In the genomic region with DNA sequence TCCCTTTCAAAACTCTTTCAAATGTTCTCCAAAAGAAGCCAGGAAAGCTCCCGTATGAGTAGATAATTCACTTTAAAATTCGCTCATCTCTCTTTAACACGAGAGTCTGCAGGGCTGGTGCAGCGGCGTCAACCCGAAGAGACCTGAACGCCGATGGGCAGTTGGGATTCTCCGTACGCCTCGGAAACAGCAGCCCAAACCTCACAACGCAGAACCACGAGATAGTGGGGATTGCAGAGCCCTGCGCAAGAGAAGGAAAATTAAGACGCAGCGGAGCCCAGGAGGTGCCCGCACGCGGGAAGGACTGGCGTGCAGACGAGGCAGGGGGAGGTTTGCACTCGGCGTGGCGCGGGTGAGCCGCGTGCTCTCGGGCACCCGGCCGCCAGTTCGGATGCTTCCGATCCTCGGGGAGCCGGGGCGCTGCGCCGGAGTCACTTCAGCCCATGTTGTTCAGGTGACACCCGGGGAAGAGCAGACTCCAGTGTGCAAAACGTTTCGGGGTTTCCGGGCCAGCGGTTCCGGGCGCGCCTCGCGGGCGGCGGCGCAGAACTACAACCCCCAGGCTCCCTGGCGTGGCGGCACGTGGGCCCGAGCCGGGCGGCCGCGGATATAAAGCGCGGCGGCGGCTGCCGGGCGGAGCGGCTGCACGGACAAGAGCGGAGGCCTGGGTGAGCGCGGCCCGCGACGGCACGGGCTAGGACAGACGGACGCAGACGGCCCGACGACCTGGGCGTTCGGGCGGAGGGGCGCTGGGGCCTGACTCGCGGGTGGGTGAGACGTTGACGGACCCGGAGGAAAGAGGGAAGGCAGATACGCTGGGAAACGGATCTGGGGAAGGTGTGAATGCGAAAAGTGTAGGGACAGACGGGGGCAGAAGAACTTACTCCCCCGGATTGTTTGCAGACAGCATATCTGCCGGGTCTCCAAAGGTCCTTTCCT, we compare ENCODE assay signal across 1 cellular context.
TF ChIP-seq lines count a peak whose summit lies in the region.

A gene with protein sequence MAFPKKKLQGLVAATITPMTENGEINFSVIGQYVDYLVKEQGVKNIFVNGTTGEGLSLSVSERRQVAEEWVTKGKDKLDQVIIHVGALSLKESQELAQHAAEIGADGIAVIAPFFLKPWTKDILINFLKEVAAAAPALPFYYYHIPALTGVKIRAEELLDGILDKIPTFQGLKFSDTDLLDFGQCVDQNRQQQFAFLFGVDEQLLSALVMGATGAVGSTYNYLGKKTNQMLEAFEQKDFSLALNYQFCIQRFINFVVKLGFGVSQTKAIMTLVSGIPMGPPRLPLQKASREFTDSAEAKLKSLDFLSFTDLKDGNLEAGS (plus strand): TSS at position 636 of the 939 bp plus-strand sequence. CDS start 4,599 bp downstream, outside the sequence.

TF ChIP-seq in WTC11, 78 proteins besides CTCF, POLR2A, EP300 and RAD21 (continued from another document):
- TF ChIP-seq, protein P1, sequence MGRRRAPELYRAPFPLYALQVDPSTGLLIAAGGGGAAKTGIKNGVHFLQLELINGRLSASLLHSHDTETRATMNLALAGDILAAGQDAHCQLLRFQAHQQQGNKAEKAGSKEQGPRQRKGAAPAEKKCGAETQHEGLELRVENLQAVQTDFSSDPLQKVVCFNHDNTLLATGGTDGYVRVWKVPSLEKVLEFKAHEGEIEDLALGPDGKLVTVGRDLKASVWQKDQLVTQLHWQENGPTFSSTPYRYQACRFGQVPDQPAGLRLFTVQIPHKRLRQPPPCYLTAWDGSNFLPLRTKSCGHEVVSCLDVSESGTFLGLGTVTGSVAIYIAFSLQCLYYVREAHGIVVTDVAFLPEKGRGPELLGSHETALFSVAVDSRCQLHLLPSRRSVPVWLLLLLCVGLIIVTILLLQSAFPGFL (CRISPR knock-in tag; IDR thresholded peaks at IDR 0.05; ENCODE audit: borderline replicate concordance) = no peak
- TF ChIP-seq CBFB (CRISPR knock-in tag; IDR thresholded peaks at IDR 0.05; ENCODE audit: low read depth) (no peak), NR2C2 (CRISPR knock-in tag; IDR thresholded peaks at IDR 0.05) (no peak), SP1 (CRISPR knock-in tag; conservative IDR thresholded peaks at IDR 0.05) (peak; percentile 78), NFATC4 (CRISPR knock-in tag; IDR thresholded peaks at IDR 0.05) (no peak)
- TF ChIP-seq, protein P2, sequence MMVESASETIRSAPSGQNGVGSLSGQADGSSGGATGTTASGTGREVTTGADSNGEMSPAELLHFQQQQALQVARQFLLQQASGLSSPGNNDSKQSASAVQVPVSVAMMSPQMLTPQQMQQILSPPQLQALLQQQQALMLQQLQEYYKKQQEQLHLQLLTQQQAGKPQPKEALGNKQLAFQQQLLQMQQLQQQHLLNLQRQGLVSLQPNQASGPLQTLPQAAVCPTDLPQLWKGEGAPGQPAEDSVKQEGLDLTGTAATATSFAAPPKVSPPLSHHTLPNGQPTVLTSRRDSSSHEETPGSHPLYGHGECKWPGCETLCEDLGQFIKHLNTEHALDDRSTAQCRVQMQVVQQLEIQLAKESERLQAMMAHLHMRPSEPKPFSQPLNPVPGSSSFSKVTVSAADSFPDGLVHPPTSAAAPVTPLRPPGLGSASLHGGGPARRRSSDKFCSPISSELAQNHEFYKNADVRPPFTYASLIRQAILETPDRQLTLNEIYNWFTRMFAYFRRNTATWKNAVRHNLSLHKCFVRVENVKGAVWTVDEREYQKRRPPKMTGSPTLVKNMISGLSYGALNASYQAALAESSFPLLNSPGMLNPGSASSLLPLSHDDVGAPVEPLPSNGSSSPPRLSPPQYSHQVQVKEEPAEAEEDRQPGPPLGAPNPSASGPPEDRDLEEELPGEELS (CRISPR knock-in tag; IDR thresholded peaks at IDR 0.05) = peak; percentile 76; the same call in 1 of the 2 replicates
- TF ChIP-seq, protein P3, sequence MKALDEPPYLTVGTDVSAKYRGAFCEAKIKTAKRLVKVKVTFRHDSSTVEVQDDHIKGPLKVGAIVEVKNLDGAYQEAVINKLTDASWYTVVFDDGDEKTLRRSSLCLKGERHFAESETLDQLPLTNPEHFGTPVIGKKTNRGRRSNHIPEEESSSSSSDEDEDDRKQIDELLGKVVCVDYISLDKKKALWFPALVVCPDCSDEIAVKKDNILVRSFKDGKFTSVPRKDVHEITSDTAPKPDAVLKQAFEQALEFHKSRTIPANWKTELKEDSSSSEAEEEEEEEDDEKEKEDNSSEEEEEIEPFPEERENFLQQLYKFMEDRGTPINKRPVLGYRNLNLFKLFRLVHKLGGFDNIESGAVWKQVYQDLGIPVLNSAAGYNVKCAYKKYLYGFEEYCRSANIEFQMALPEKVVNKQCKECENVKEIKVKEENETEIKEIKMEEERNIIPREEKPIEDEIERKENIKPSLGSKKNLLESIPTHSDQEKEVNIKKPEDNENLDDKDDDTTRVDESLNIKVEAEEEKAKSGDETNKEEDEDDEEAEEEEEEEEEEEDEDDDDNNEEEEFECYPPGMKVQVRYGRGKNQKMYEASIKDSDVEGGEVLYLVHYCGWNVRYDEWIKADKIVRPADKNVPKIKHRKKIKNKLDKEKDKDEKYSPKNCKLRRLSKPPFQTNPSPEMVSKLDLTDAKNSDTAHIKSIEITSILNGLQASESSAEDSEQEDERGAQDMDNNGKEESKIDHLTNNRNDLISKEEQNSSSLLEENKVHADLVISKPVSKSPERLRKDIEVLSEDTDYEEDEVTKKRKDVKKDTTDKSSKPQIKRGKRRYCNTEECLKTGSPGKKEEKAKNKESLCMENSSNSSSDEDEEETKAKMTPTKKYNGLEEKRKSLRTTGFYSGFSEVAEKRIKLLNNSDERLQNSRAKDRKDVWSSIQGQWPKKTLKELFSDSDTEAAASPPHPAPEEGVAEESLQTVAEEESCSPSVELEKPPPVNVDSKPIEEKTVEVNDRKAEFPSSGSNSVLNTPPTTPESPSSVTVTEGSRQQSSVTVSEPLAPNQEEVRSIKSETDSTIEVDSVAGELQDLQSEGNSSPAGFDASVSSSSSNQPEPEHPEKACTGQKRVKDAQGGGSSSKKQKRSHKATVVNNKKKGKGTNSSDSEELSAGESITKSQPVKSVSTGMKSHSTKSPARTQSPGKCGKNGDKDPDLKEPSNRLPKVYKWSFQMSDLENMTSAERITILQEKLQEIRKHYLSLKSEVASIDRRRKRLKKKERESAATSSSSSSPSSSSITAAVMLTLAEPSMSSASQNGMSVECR (CRISPR knock-in tag; IDR thresholded peaks at IDR 0.05; ENCODE audit: borderline replicate concordance) = peak; percentile 61; the same call in 1 of the 2 replicates
- TF ChIP-seq, protein P4, sequence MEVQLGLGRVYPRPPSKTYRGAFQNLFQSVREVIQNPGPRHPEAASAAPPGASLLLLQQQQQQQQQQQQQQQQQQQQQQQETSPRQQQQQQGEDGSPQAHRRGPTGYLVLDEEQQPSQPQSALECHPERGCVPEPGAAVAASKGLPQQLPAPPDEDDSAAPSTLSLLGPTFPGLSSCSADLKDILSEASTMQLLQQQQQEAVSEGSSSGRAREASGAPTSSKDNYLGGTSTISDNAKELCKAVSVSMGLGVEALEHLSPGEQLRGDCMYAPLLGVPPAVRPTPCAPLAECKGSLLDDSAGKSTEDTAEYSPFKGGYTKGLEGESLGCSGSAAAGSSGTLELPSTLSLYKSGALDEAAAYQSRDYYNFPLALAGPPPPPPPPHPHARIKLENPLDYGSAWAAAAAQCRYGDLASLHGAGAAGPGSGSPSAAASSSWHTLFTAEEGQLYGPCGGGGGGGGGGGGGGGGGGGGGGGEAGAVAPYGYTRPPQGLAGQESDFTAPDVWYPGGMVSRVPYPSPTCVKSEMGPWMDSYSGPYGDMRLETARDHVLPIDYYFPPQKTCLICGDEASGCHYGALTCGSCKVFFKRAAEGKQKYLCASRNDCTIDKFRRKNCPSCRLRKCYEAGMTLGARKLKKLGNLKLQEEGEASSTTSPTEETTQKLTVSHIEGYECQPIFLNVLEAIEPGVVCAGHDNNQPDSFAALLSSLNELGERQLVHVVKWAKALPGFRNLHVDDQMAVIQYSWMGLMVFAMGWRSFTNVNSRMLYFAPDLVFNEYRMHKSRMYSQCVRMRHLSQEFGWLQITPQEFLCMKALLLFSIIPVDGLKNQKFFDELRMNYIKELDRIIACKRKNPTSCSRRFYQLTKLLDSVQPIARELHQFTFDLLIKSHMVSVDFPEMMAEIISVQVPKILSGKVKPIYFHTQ (CRISPR knock-in tag; IDR thresholded peaks at IDR 0.05) = no peak
TF ChIP-seq in WTC11: peak in this region for 30.
